In the genomic region with DNA sequence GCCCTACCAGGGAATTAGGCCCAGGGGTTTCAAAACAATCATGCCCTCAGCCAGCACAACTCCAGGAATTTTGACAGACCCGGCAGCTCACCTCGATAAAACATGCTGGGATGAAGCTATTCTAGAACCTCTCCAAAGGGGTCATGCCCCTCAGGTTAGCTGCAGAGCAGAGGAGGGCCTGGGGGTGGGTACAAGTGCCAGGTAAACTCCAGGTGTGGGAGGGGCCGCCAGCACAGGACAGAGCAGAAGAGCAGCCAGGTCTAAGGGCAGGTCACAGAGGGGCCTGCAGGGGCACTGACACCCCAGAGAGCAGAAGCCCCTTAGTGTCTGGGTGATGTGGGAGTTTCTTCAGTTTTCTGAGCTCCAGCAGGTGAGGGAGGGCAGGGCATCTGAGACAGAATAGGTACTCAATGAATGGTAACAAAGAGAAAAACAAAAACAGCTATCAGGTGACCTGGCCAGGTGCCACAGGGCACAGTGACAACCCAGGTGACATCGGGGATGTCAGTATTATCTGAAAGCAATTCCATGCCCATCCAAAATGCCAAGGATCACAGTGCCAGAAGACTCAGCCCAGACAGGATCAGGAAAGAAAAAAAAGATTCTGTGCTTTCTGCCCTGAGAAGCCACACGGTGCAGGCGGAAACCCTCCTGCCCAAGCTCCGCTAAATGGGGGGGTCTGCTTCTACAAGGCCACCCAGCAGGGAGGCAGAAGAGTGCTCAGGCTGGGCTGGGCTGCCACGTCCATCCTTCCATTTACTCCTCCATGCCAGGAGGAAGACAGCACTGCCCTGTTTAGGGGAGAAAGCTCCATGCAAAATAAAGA, we compare ENCODE assay signal across 15 cellular contexts.
DNase-seq lines count a peak whose midpoint lies in the region; ATAC-seq and TF ChIP-seq lines count a peak whose summit lies in the region.
"Had no signal": no experiment of that assay in that cellular context is flagged by ENCODE, and none has a peak within 500 bp of the region (broad histone marks: within the 10 kb centered on the region; RNA-seq: fewer than 3 reads in every experiment).

No MANE protein-coding gene starts in this region.

- DNase-seq in DMS153 treated with DMSO at 0.1 percent for 48 hours (lab: John Stamatoyannopoulos, UW; ENCODE audit: unreplicated experiment): peak; percentile 79
- peak; percentile 32 for DNase-seq in NCI-H2107 (lab: John Stamatoyannopoulos, UW)
- DNase-seq in adrenal gland: peak in 1 of 7 donors; percentile 39
- DNase-seq in NCI-H526 treated with DMSO at 0.1 percent for 48 hours (lab: John Stamatoyannopoulos, UW): no peak
- DNase-seq in NCI-H187 (lab: John Stamatoyannopoulos, UW): no peak
- no peak for DNase-seq in T1000 (lab: John Stamatoyannopoulos, UW)
- DNase-seq: activated CD4-positive, alpha-beta T cell treated with anti-CD3 and anti-CD28 coated beads for 4 hours; Karpas-422; NCI-H2227 treated with DMSO at 0.1 percent for 48 hours; Peyer's patch had no signal

- H3K79me2 ChIP-seq in parathyroid adenoma: peaks cover 12% of the 10 kb centered on the region

- WGBS in adrenal gland, 4 donors: 51 to 59% (median 54%) methylated on average over 5 to 8 of the region's 8 CpGs

- TF ChIP-seq POLR2A in adrenal gland (IDR thresholded peaks at IDR 0.05): no peak

- H3K27me3 ChIP-seq in adrenal gland (no peaks in the 10 kb centered on the region), parathyroid adenoma (ENCODE audit: control insufficient read depth, insufficient read depth, low read length) (no peaks in the 10 kb centered on the region)
- H3K27me3 ChIP-seq: Peyer's patch, tibial nerve had no signal

- H3K9ac ChIP-seq in parathyroid adenoma: no peak overlapping the region

- no peak for ATAC-seq in HG02870 (IDR thresholded peaks at IDR 0.05; ENCODE audit: unreplicated experiment)
- ATAC-seq: GM12878 had no signal

- intact Hi-C loops in adrenal gland (cut with DNase I): loop anchor here in 1 of 2 donors (10.0 kb wide), 1 partner anchor 97 kb away; no protein-coding TSS in a partner anchor

- H3K27ac ChIP-seq in adrenal gland (peak overlapping the region in 4 of 5 donors; percentile 77 to 96 (median 92)), parathyroid adenoma (peak overlapping the region; percentile 99)
- H3K27ac ChIP-seq: epithelial cell of prostate had no signal

- H3K4me2 ChIP-seq in parathyroid adenoma (ENCODE audit: low read length): peak overlapping the region; percentile 43

- H3K4me1 ChIP-seq in adrenal gland (replicated peaks in 1 of 2): peaks cover 62 to 81% of the 10 kb centered on the region in 2 donors
- peaks cover 95% of the 10 kb centered on the region for H3K4me1 ChIP-seq in parathyroid adenoma

- H2AFZ ChIP-seq in parathyroid adenoma: peak overlapping the region; percentile 10

- H3K36me3 ChIP-seq in adrenal gland (replicated peaks in 1 of 2) (no peaks in the 10 kb centered on the region), parathyroid adenoma (ENCODE audit: control insufficient read depth, insufficient read depth, low read length) (no peaks in the 10 kb centered on the region)
- H3K36me3 ChIP-seq: Peyer's patch, tibial nerve had no signal

- H3K4me3 ChIP-seq in adrenal gland (no peak overlapping the region), parathyroid adenoma (ENCODE audit: low read depth, low read length) (no peak overlapping the region)
- H3K4me3 ChIP-seq: GM12878, Peyer's patch, tibial nerve had no signal

- TF ChIP-seq CTCF in adrenal gland (IDR thresholded peaks at IDR 0.05) (no peak), parathyroid adenoma (IDR thresholded peaks at IDR 0.05) (no peak)

- H3K9me3 ChIP-seq in adrenal gland (replicated peaks in 1 of 3): no peaks in the 10 kb centered on the region
- no peaks in the 10 kb centered on the region for H3K9me3 ChIP-seq in parathyroid adenoma (ENCODE audit: control insufficient read depth, low read length)
- H3K9me3 ChIP-seq: Peyer's patch, tibial nerve had no signal

Comparison
In these comparisons a context has a peak if more than half of its experiments do, and no peak if none do; other contexts are left out.
1. DNase-seq: peak in DMS153 treated with DMSO at 0.1 percent for 48 hours (single experiment) and NCI-H2107 (single experiment); none in NCI-H526 treated with DMSO at 0.1 percent for 48 hours (single experiment), NCI-H187 (0 of 2) and T1000 (single experiment).